24 cellular contexts compared by ENCODE assay signal in the genomic region with DNA sequence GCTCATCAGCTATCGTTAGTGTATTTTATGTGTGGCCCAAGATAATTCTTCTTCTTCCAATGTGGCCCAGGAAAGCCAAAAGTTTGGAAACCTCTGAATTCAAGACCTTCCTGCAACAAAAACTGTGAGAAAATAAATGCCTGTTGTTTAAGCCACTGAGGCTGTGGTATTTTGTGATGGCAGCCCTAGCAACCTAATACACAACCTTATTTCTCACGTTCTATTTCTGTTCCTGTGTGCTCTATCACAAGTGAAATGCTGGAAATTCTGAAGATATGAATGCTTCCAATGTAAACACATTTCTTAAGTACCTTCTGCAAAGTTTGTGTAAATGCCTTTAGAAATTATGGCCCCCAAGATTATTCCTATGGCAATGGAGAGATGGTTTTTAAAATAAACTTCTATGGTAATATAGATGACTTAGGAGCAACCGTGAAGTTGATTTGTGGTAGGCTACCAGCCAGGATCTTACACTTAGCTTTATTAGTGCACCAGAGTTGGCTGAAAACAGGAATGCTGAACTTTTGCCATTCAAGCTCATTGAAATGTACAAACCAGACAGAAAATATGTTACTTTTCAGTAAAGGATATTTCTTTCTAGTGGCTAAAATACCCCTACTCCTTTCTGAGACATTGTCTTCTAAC.
"Had no signal": no experiment of that assay in that cellular context is flagged by ENCODE, and none has a peak within 500 bp of the region (broad histone marks: within the 10 kb centered on the region; RNA-seq: fewer than 3 reads in every experiment).

No MANE protein-coding gene starts in this region.

- H3K36me3 ChIP-seq: colonic mucosa, left lung, prostate gland, spleen, stomach, uterus had no signal

- H3K4me1 ChIP-seq: colonic mucosa, left lung, parathyroid adenoma, prostate gland, spleen, uterus had no signal

- DNase-seq: colonic mucosa; effector CD4-positive, alpha-beta T cell; endodermal cell; erythroblast; foreskin melanocyte; head of caudate nucleus; hypothalamus; kidney glomerular epithelial cell; left lung; mesendoderm; naive B cell; nephron progenitor cell; spleen; stimulated activated CD4-positive, alpha-beta T cell treated with anti-CD3 and anti-CD28 coated beads, Interleukin-15, amount 100 ng/mL, for 24 hours; stimulated activated CD4-positive, alpha-beta T cell treated with anti-CD3 and anti-CD28 coated beads, Interleukin-1b, Interleukin-23, amount 100 ng/mL, for 48 hours; stimulated activated CD4-positive, alpha-beta T cell treated with anti-CD3 and anti-CD28 coated beads, Interleukin-4, amount 100 ng/mL, for 24 hours; stimulated activated naive B cell treated with anti-CD40 and anti-IgM and Interleukin-4, amounts not matched to agents 10 μg/mL and 1 μg/mL and 100 μg/mL, for 72 hours; stomach; substantia nigra; uterus had no signal

- ATAC-seq: left lung; sciatic nerve; stimulated activated naive B cell treated with anti-CD40 and anti-IgM and Interleukin-4, amounts not matched to agents 10 μg/mL and 1 μg/mL and 100 μg/mL, for 72 hours had no signal

- H3K9me3 ChIP-seq: colonic mucosa, prostate gland, spleen, stomach, uterus had no signal

- H3K4me3 ChIP-seq: colonic mucosa, left lung, lung, prostate gland, spleen, stomach, uterus had no signal

- H3K27ac ChIP-seq: colonic mucosa, left lung, parathyroid adenoma, prostate gland, spleen, stomach, uterus had no signal

- H3K27me3 ChIP-seq: colonic mucosa, left lung, spleen, stomach, uterus had no signal
